ENCODE assay signal across 1 cellular context in the genomic region with DNA sequence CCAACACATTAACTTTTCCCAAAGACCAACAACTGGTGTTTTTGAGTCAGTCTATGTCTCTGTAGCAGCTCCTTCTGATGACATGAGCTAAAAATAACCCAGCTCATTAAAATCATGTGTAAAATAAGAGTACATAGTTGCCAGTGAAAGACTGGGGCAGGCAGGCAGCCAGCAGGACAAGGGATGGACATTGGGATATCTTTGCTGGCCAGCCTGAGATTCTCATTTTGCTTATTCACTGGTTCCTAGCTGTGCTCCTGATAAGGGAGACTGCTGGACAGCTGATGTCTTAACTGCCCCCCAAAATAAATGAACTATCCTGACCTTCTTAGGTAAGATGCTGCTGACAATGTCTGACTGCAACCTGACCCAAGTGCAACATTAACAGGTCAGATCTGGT.
TF ChIP-seq lines count a peak whose summit lies in the region.

No MANE protein-coding gene starts in this region.

TF ChIP-seq in K562, 482 proteins besides CTCF, POLR2A, EP300 and RAD21 (continued from another document and continues in another):
- TF ChIP-seq, protein P1, sequence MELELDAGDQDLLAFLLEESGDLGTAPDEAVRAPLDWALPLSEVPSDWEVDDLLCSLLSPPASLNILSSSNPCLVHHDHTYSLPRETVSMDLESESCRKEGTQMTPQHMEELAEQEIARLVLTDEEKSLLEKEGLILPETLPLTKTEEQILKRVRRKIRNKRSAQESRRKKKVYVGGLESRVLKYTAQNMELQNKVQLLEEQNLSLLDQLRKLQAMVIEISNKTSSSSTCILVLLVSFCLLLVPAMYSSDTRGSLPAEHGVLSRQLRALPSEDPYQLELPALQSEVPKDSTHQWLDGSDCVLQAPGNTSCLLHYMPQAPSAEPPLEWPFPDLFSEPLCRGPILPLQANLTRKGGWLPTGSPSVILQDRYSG (tag; conservative IDR thresholded peaks at IDR 0.05; ENCODE audit: low read depth) = no peak
- TF ChIP-seq SREBF1 (IDR thresholded peaks at IDR 0.05; ENCODE audit: borderline replicate concordance, low read depth, low read length) (no peak), HEY1 (CRISPR knock-in tag; IDR thresholded peaks at IDR 0.05; ENCODE audit: borderline replicate concordance) (no peak), SRSF3 (IDR thresholded peaks at IDR 0.05; ENCODE audit: insufficient read depth, low read length) (no peak), DMBX1 (CRISPR knock-in tag; IDR thresholded peaks at IDR 0.05; ENCODE audit: borderline replicate concordance) (peak; percentile 33; the same call in 1 of the 2 replicates), TAF15 (IDR thresholded peaks at IDR 0.05; ENCODE audit: low read depth, low read length) (no peak), HDAC1 (IDR thresholded peaks at IDR 0.05) (peak in 1 of 2 experiments; percentile 54; a peak in 1 of 4 replicates), KLF1 (tag; IDR thresholded peaks at IDR 0.05) (no peak), NCOA6 (IDR thresholded peaks at IDR 0.05) (no peak), BRD4 (IDR thresholded peaks at IDR 0.05) (no peak), U2AF1 (optimal IDR thresholded peaks at IDR 0.05; ENCODE audit: low read depth, low read length) (no peak), SMAD2 (IDR thresholded peaks at IDR 0.05; ENCODE audit: low read depth, low read length) (no peak), SAFB2 (IDR thresholded peaks at IDR 0.05; ENCODE audit: borderline replicate concordance, low read depth, low read length, severe bottlenecking) (no peak), ZBTB1 (CRISPR knock-in tag; IDR thresholded peaks at IDR 0.05; ENCODE audit: borderline replicate concordance, low read depth) (no peak), ZNF436 (CRISPR knock-in tag; IDR thresholded peaks at IDR 0.05) (no peak), SIN3B (IDR thresholded peaks at IDR 0.05; ENCODE audit: low read depth) (no peak), TFAM (CRISPR knock-in tag; conservative IDR thresholded peaks at IDR 0.05) (no peak), ZNF316 (IDR thresholded peaks at IDR 0.05) (peak; percentile 57), ZNF140 (CRISPR knock-in tag; IDR thresholded peaks at IDR 0.05) (no peak), PYGO2 (tag; IDR thresholded peaks at IDR 0.05) (no peak), RBM25 (IDR thresholded peaks at IDR 0.05; ENCODE audit: low read depth, low read length, severe bottlenecking) (no peak), OTX1 (CRISPR knock-in tag; IDR thresholded peaks at IDR 0.05) (no peak), ZFPM2 (CRISPR knock-in tag; IDR thresholded peaks at IDR 0.05) (no peak), KLF10 (CRISPR knock-in tag; IDR thresholded peaks at IDR 0.05) (no peak), RHOXF2B (CRISPR knock-in tag; conservative IDR thresholded peaks at IDR 0.05) (no peak), COPS2 (conservative IDR thresholded peaks at IDR 0.05) (no peak), PTTG1 (tag; IDR thresholded peaks at IDR 0.05; ENCODE audit: low read depth) (no peak), NR2C2 (CRISPR knock-in tag; IDR thresholded peaks at IDR 0.05) (no peak), NR2C2 (tag; IDR thresholded peaks at IDR 0.05) (peak; percentile 50; the same call in 1 of the 2 replicates), TAF1 (IDR thresholded peaks at IDR 0.05; ENCODE audit: control insufficient read depth, extremely low read depth, insufficient read depth, low read length, severe bottlenecking) (no peak), FOXA1 (IDR thresholded peaks at IDR 0.05; ENCODE audit: borderline replicate concordance) (no peak), HOXB6 (CRISPR knock-in tag; IDR thresholded peaks at IDR 0.05; ENCODE audit: borderline replicate concordance) (no peak), ZNF174 (CRISPR knock-in tag; IDR thresholded peaks at IDR 0.05) (no peak), DNMT1 (IDR thresholded peaks at IDR 0.05) (no peak), TAL1 (IDR thresholded peaks at IDR 0.05) (peak; percentile 94)
- TF ChIP-seq, protein P2, sequence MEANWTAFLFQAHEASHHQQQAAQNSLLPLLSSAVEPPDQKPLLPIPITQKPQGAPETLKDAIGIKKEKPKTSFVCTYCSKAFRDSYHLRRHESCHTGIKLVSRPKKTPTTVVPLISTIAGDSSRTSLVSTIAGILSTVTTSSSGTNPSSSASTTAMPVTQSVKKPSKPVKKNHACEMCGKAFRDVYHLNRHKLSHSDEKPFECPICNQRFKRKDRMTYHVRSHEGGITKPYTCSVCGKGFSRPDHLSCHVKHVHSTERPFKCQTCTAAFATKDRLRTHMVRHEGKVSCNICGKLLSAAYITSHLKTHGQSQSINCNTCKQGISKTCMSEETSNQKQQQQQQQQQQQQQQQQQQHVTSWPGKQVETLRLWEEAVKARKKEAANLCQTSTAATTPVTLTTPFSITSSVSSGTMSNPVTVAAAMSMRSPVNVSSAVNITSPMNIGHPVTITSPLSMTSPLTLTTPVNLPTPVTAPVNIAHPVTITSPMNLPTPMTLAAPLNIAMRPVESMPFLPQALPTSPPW (CRISPR knock-in tag; IDR thresholded peaks at IDR 0.05) = peak; percentile 45
- TF ChIP-seq, protein P3, sequence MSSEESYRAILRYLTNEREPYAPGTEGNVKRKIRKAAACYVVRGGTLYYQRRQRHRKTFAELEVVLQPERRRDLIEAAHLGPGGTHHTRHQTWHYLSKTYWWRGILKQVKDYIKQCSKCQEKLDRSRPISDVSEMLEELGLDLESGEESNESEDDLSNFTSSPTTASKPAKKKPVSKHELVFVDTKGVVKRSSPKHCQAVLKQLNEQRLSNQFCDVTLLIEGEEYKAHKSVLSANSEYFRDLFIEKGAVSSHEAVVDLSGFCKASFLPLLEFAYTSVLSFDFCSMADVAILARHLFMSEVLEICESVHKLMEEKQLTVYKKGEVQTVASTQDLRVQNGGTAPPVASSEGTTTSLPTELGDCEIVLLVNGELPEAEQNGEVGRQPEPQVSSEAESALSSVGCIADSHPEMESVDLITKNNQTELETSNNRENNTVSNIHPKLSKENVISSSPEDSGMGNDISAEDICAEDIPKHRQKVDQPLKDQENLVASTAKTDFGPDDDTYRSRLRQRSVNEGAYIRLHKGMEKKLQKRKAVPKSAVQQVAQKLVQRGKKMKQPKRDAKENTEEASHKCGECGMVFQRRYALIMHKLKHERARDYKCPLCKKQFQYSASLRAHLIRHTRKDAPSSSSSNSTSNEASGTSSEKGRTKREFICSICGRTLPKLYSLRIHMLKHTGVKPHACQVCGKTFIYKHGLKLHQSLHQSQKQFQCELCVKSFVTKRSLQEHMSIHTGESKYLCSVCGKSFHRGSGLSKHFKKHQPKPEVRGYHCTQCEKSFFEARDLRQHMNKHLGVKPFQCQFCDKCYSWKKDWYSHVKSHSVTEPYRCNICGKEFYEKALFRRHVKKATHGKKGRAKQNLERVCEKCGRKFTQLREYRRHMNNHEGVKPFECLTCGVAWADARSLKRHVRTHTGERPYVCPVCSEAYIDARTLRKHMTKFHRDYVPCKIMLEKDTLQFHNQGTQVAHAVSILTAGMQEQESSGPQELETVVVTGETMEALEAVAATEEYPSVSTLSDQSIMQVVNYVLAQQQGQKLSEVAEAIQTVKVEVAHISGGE (CRISPR knock-in tag; IDR thresholded peaks at IDR 0.05) = 0 out of 6 replicates have a peak, but pooled peaks of 1 of the 3 experiments have one; percentile 21
- TF ChIP-seq, protein P4, sequence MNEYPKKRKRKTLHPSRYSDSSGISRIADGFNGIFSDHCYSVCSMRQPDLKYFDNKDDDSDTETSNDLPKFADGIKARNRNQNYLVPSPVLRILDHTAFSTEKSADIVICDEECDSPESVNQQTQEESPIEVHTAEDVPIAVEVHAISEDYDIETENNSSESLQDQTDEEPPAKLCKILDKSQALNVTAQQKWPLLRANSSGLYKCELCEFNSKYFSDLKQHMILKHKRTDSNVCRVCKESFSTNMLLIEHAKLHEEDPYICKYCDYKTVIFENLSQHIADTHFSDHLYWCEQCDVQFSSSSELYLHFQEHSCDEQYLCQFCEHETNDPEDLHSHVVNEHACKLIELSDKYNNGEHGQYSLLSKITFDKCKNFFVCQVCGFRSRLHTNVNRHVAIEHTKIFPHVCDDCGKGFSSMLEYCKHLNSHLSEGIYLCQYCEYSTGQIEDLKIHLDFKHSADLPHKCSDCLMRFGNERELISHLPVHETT (CRISPR knock-in tag; conservative IDR thresholded peaks at IDR 0.05 in 1 of 2, IDR thresholded peaks at IDR 0.05 in 1 of 2) = 0 out of 4 replicates have a peak, but pooled peaks of 1 of the 2 experiments have one; percentile 38
- TF ChIP-seq, protein P5, sequence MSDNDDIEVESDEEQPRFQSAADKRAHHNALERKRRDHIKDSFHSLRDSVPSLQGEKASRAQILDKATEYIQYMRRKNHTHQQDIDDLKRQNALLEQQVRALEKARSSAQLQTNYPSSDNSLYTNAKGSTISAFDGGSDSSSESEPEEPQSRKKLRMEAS (CRISPR knock-in tag; IDR thresholded peaks at IDR 0.05) = no peak
- TF ChIP-seq, protein P6, sequence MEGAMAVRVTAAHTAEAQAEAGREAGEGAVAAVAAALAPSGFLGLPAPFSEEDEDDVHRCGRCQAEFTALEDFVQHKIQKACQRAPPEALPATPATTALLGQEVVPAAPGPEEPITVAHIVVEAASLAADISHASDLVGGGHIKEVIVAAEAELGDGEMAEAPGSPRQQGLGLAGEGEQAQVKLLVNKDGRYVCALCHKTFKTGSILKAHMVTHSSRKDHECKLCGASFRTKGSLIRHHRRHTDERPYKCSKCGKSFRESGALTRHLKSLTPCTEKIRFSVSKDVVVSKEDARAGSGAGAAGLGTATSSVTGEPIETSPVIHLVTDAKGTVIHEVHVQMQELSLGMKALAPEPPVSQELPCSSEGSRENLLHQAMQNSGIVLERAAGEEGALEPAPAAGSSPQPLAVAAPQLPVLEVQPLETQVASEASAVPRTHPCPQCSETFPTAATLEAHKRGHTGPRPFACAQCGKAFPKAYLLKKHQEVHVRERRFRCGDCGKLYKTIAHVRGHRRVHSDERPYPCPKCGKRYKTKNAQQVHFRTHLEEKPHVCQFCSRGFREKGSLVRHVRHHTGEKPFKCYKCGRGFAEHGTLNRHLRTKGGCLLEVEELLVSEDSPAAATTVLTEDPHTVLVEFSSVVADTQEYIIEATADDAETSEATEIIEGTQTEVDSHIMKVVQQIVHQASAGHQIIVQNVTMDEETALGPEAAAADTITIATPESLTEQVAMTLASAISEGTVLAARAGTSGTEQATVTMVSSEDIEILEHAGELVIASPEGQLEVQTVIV (CRISPR knock-in tag; IDR thresholded peaks at IDR 0.05; ENCODE audit: borderline replicate concordance) = no peak
- TF ChIP-seq, protein P7, sequence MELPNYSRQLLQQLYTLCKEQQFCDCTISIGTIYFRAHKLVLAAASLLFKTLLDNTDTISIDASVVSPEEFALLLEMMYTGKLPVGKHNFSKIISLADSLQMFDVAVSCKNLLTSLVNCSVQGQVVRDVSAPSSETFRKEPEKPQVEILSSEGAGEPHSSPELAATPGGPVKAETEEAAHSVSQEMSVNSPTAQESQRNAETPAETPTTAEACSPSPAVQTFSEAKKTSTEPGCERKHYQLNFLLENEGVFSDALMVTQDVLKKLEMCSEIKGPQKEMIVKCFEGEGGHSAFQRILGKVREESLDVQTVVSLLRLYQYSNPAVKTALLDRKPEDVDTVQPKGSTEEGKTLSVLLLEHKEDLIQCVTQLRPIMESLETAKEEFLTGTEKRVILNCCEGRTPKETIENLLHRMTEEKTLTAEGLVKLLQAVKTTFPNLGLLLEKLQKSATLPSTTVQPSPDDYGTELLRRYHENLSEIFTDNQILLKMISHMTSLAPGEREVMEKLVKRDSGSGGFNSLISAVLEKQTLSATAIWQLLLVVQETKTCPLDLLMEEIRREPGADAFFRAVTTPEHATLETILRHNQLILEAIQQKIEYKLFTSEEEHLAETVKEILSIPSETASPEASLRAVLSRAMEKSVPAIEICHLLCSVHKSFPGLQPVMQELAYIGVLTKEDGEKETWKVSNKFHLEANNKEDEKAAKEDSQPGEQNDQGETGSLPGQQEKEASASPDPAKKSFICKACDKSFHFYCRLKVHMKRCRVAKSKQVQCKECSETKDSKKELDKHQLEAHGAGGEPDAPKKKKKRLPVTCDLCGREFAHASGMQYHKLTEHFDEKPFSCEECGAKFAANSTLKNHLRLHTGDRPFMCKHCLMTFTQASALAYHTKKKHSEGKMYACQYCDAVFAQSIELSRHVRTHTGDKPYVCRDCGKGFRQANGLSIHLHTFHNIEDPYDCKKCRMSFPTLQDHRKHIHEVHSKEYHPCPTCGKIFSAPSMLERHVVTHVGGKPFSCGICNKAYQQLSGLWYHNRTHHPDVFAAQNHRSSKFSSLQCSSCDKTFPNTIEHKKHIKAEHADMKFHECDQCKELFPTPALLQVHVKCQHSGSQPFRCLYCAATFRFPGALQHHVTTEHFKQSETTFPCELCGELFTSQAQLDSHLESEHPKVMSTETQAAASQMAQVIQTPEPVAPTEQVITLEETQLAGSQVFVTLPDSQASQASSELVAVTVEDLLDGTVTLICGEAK (IDR thresholded peaks at IDR 0.05) = no peak
- TF ChIP-seq, protein P7 (CRISPR knock-in tag; IDR thresholded peaks at IDR 0.05) = no peak
